Comparison of ENCODE assay signal across 15 cellular contexts in the genomic region with DNA sequence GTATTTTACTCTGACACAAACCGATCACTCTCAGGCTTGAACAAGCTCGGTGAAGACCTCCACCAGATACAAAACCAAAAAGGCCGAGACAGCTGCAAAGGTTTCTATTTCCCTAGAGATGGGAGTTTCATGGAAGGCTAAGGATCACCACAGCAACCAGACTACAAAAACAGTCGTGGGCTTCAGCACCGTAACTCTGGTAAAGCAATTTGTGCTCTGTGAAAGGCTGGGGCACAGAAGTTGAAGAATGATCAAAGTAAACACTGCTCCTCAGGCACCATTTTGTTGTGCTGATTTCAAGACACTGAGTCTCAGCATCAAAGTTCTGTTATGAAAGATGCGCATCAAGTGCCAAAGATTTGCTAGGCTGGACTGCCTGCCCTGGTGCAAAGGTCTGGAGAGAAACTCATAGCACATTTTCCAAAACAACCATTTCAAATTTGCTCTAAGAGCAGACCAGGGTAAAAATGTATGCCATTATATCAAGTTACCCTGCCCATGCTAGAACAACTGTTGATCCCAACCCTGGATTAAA.
DNase-seq lines count a peak whose midpoint lies in the region; ATAC-seq and TF ChIP-seq lines count a peak whose summit lies in the region.
"Had no signal": no experiment of that assay in that cellular context is flagged by ENCODE, and none has a peak within 500 bp of the region (broad histone marks: within the 10 kb centered on the region; RNA-seq: fewer than 3 reads in every experiment).

No MANE protein-coding gene starts in this region.

- H3K4me1 ChIP-seq in HEK293 (ENCODE audit: control insufficient read depth, insufficient read depth, low read length) (no peaks in the 10 kb centered on the region), liver (ENCODE audit: control insufficient read depth in 4 of 4, insufficient read depth in 4 of 4, low read length in 3 of 4) (peaks cover 4 to 28% (median 11%) of the 10 kb centered on the region in 4 donors), gastrocnemius medialis (peaks cover 4 to 30% of the 10 kb centered on the region in 2 donors), stomach (peaks cover 0 to 8% (median 0%) of the 10 kb centered on the region in 4 donors)

- TF ChIP-seq RAD21 in liver (IDR thresholded peaks at IDR 0.05) = peak; percentile 13 to 41

- no peaks in the 10 kb centered on the region for H3K27me3 ChIP-seq in liver (ENCODE audit: control insufficient read depth in 4 of 4, insufficient read depth in 4 of 4, low read length in 3 of 4)
- H3K27me3 ChIP-seq in gastrocnemius medialis = no peaks in the 10 kb centered on the region
- no peaks in the 10 kb centered on the region for H3K27me3 ChIP-seq in stomach

- TF ChIP-seq CTCF in HEK293 (tag by site-specific recombination; IDR thresholded peaks at IDR 0.05) (no peak), brain (conservative IDR thresholded peaks at IDR 0.05) (no peak), liver (IDR thresholded peaks at IDR 0.05; ENCODE audit: low read depth, low read length, missing input control) (no peak), gastrocnemius medialis (IDR thresholded peaks at IDR 0.05 in 4 of 5, conservative IDR thresholded peaks at IDR 0.05 in 1 of 5) (no peak), stomach (IDR thresholded peaks at IDR 0.05) (no peak)

- TF ChIP-seq EP300 in stomach (IDR thresholded peaks at IDR 0.05) = no peak

- no peak for TF ChIP-seq POLR2A in gastrocnemius medialis (IDR thresholded peaks at IDR 0.05)
- TF ChIP-seq POLR2A in stomach (IDR thresholded peaks at IDR 0.05) = no peak

- peaks cover 0 to 2% (median 0%) of the 10 kb centered on the region in 5 experiments for H3K9me3 Mint-ChIP-seq in brain

- H3K9me3 ChIP-seq in HEK293 (ENCODE audit: control insufficient read depth, insufficient read depth, low read depth, low read length) (no peaks in the 10 kb centered on the region), liver (ENCODE audit: control insufficient read depth in 4 of 4, low read length in 3 of 4) (no peaks in the 10 kb centered on the region), gastrocnemius medialis (no peaks in the 10 kb centered on the region), stomach (no peaks in the 10 kb centered on the region)

- CTCF ChIA-PET in HEK293 (lab: Yijun Ruan, JAX) = no interaction called here

- no peaks in the 10 kb centered on the region for H3K36me3 ChIP-seq in HEK293 (ENCODE audit: control insufficient read depth in 2 of 2, insufficient read depth in 1 of 2, low read length in 2 of 2)
- no peaks in the 10 kb centered on the region for H3K36me3 ChIP-seq in liver (ENCODE audit: control insufficient read depth in 4 of 4, insufficient read depth in 3 of 4, low read depth in 1 of 4, low read length in 3 of 4)
- H3K36me3 ChIP-seq in gastrocnemius medialis = no peaks in the 10 kb centered on the region
- H3K36me3 ChIP-seq in stomach = peaks cover 0 to 2% (median 0%) of the 10 kb centered on the region in 4 donors

- H3K27ac Mint-ChIP-seq in brain = peak overlapping the region in 3 of 5 experiments; percentile 57 to 76 (median 65)
- H3K27ac Mint-ChIP-seq: activated naive CD4-positive, alpha-beta T cell treated with anti-CD3 and anti-CD28 coated beads, Interleukin-2, amount 50 U/mL, for 72 hours had no signal

- intact Hi-C loops in gastrocnemius medialis (cut with DNase I; ENCODE audit: low total_unique reads) = no loop called here
- intact Hi-C loops in stomach (cut with DNase I; ENCODE audit: low total_unique reads) = no loop called here

- peaks cover 31% of the 10 kb centered on the region for H3K4me1 Mint-ChIP-seq in brain

- DNase-seq in gastrocnemius medialis (no peak), stomach (no peak), SKM-1 (lab: John Stamatoyannopoulos, UW; ENCODE audit: unreplicated experiment) (no peak), midbrain (lab: John Stamatoyannopoulos, UW) (no peak)
- DNase-seq: AML-193; central memory CD4-positive, alpha-beta T cell; NCI-H2107; NCI-H82; posterior cingulate gyrus; T-helper 1 cell had no signal

- POLR2A ChIA-PET in HEK293 (lab: Yijun Ruan, JAX) = no interaction called here

- H3K36me3 Mint-ChIP-seq in brain = no peaks in the 10 kb centered on the region

- peak in 1 of 2 donors; percentile 46 for ATAC-seq in gastrocnemius medialis
- ATAC-seq in HG02938 (IDR thresholded peaks at IDR 0.05; ENCODE audit: unreplicated experiment) = no peak
- ATAC-seq: activated naive CD4-positive, alpha-beta T cell treated with anti-CD3 and anti-CD28 coated beads, Interleukin-2, amount 50 U/mL, for 72 hours had no signal

- no peak overlapping the region for H3K9ac ChIP-seq in liver (ENCODE audit: low read depth in 1 of 2, low read length in 2 of 2)

- no peak overlapping the region for H3K4me3 ChIP-seq in HEK293 (ENCODE audit: low read depth, low read length)
- H3K4me3 ChIP-seq in liver (ENCODE audit: low read depth in 1 of 3, low read length in 3 of 3) = no peak overlapping the region
- H3K4me3 ChIP-seq in gastrocnemius medialis = no peak overlapping the region
- no peak overlapping the region for H3K4me3 ChIP-seq in stomach

- 78% methylated on average over 6 of the region's 6 CpGs for WGBS in liver
- 68 to 91% (median 82%) methylated on average over 6 of the region's 6 CpGs for whole genome bisulfite sequencing in stomach, 5 donors

- in situ Hi-C loops in gastrocnemius medialis (cut with MboI; ENCODE audit: low sequenced_read_pairs in 4 of 4) = no loop called here

- H3K27ac ChIP-seq in HEK293 (ENCODE audit: extremely low read depth, low read depth, low read length) = no peak overlapping the region
- peak overlapping the region in 1 of 2 donors; percentile 61 for H3K27ac ChIP-seq in liver (ENCODE audit: low read depth in 1 of 2, low read length in 2 of 2)
- H3K27ac ChIP-seq in gastrocnemius medialis = peak overlapping the region; percentile 3 to 46 (median 39)
- H3K27ac ChIP-seq in stomach = no peak overlapping the region

- H3K4me3 Mint-ChIP-seq in brain = peak overlapping the region in 2 of 5 experiments; percentile 9 to 13

- peaks cover 7% of the 10 kb centered on the region for H3K27me3 Mint-ChIP-seq in brain

TF ChIP-seq in HEK293, 187 proteins besides CTCF, POLR2A, EP300 and RAD21:
- TF ChIP-seq ZNF558 (tag by site-specific recombination; IDR thresholded peaks at IDR 0.05) = no peak
- 0 out of 2 replicates have a peak, but pooled peaks have one; percentile 46 for TF ChIP-seq SCRT2 (tag by site-specific recombination; IDR thresholded peaks at IDR 0.05)
TF ChIP-seq in HEK293: peak in this region for 1.

TF ChIP-seq in liver, 16 proteins besides CTCF, POLR2A, EP300 and RAD21 (continues in another document):
- TF ChIP-seq NR2F2 (IDR thresholded peaks at IDR 0.05) (no peak), YY1 (IDR thresholded peaks at IDR 0.05) (peak; percentile 94), SP1 (IDR thresholded peaks at IDR 0.05) (peak; percentile 70), ATF3 (IDR thresholded peaks at IDR 0.05) (no peak), HNF4A (conservative IDR thresholded peaks at IDR 0.05) (peak; percentile 92 to 99), HNF4G (IDR thresholded peaks at IDR 0.05) (peak; percentile 80), JUND (IDR thresholded peaks at IDR 0.05) (peak in 1 of 2 donors; percentile 76), GABPA (IDR thresholded peaks at IDR 0.05 in 1 of 2, conservative IDR thresholded peaks at IDR 0.05 in 1 of 2) (no peak), RXRA (IDR thresholded peaks at IDR 0.05) (peak; percentile 37 to 83), EGR1 (IDR thresholded peaks at IDR 0.05; ENCODE audit: low read depth in 2 of 2) (peak in 1 of 2 donors; percentile 43), FOXA2 (IDR thresholded peaks at IDR 0.05) (peak; percentile 37), REST (IDR thresholded peaks at IDR 0.05) (peak; percentile 63)
- TF ChIP-seq, protein P1, sequence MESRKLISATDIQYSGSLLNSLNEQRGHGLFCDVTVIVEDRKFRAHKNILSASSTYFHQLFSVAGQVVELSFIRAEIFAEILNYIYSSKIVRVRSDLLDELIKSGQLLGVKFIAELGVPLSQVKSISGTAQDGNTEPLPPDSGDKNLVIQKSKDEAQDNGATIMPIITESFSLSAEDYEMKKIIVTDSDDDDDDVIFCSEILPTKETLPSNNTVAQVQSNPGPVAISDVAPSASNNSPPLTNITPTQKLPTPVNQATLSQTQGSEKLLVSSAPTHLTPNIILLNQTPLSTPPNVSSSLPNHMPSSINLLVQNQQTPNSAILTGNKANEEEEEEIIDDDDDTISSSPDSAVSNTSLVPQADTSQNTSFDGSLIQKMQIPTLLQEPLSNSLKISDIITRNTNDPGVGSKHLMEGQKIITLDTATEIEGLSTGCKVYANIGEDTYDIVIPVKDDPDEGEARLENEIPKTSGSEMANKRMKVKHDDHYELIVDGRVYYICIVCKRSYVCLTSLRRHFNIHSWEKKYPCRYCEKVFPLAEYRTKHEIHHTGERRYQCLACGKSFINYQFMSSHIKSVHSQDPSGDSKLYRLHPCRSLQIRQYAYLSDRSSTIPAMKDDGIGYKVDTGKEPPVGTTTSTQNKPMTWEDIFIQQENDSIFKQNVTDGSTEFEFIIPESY (IDR thresholded peaks at IDR 0.05) = peak; percentile 80

Comparison
In these comparisons a context has a peak if more than half of its experiments do, and no peak if none do; other contexts are left out.
1. H3K27ac ChIP-seq: peak in gastrocnemius medialis (4 of 4); none in HEK293 (single experiment) and stomach (0 of 5).